ENCODE assay signal across 22 cellular contexts in the genomic region with DNA sequence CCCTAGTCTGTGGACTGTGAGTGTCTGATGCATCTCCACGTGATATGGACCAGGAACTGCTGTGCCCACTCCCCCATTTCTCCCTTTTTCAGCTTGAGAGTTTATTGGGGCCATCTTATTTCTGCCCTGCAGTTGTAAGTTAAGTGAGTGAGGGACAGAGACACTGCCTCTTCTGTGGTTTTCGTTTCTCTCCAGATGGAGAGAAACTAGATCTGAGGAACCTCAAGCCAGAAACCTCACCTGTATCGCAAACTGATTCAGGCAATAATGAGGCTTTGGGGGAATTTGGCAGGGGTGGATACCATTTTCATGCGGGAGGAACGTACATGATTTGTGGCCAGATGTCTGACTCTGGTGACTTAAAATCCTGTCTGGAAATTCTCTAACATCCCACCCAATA.
"Had no signal": no experiment of that assay in that cellular context is flagged by ENCODE, and none has a peak within 500 bp of the region (broad histone marks: within the 10 kb centered on the region; RNA-seq: fewer than 3 reads in every experiment).

No MANE protein-coding gene starts in this region.

- H3K27me3 Mint-ChIP-seq: dendritic cell treated with granulocyte-macrophage colony-stimulating factor and Interleukin-4, amounts not matched to agents 40 ng/mL and 50 ng/mL, for 4 days; effector memory CD8-positive, alpha-beta T cell; naive thymus-derived CD4-positive, alpha-beta T cell had no signal

- H3K4me3 ChIP-seq: esophagus squamous epithelium, gastrocnemius medialis, heart right ventricle, left lung, lower lobe of right lung had no signal

- H3K36me3 ChIP-seq: esophagus squamous epithelium, gastrocnemius medialis, heart right ventricle, left lung, lower lobe of right lung had no signal

- H3K27me3 ChIP-seq: esophagus squamous epithelium, gastrocnemius medialis, heart right ventricle, left lung had no signal

- H3K27ac Mint-ChIP-seq: dendritic cell treated with granulocyte-macrophage colony-stimulating factor and Interleukin-4, amounts not matched to agents 40 ng/mL and 50 ng/mL, for 4 days; effector memory CD8-positive, alpha-beta T cell; endodermal cell; naive thymus-derived CD4-positive, alpha-beta T cell had no signal

- H3K9me3 Mint-ChIP-seq: dendritic cell treated with granulocyte-macrophage colony-stimulating factor and Interleukin-4, amounts not matched to agents 40 ng/mL and 50 ng/mL, for 4 days had no signal

- H3K4me1 Mint-ChIP-seq: naive thymus-derived CD4-positive, alpha-beta T cell had no signal

- H3K27ac ChIP-seq: epithelial cell of prostate, esophagus squamous epithelium, gastrocnemius medialis, heart right ventricle, left lung, lower lobe of right lung had no signal

- DNase-seq: cortex of kidney; effector CD8-positive, alpha-beta T cell; effector memory CD8-positive, alpha-beta T cell; endodermal cell; erythroblast; esophagus squamous epithelium; foreskin fibroblast; foreskin melanocyte; gastrocnemius medialis; glutamatergic neuron; head of caudate nucleus; heart right ventricle; hippocampal formation; left cardiac atrium; left lung; left ventricle myocardium superior; lower lobe of right lung; mesendoderm; midbrain; naive thymus-derived CD4-positive, alpha-beta T cell had no signal

- H3K9me3 ChIP-seq: esophagus squamous epithelium, gastrocnemius medialis, heart right ventricle, left lung, lower lobe of right lung had no signal

- H3K36me3 Mint-ChIP-seq: naive thymus-derived CD4-positive, alpha-beta T cell had no signal

- H3K4me1 ChIP-seq: esophagus squamous epithelium, gastrocnemius medialis, left lung, lower lobe of right lung had no signal

- H3K4me3 Mint-ChIP-seq: dendritic cell treated with granulocyte-macrophage colony-stimulating factor and Interleukin-4, amounts not matched to agents 40 ng/mL and 50 ng/mL, for 4 days; effector memory CD8-positive, alpha-beta T cell; endodermal cell; naive thymus-derived CD4-positive, alpha-beta T cell had no signal
